ENCODE assay signal across 26 cellular contexts in the genomic region with DNA sequence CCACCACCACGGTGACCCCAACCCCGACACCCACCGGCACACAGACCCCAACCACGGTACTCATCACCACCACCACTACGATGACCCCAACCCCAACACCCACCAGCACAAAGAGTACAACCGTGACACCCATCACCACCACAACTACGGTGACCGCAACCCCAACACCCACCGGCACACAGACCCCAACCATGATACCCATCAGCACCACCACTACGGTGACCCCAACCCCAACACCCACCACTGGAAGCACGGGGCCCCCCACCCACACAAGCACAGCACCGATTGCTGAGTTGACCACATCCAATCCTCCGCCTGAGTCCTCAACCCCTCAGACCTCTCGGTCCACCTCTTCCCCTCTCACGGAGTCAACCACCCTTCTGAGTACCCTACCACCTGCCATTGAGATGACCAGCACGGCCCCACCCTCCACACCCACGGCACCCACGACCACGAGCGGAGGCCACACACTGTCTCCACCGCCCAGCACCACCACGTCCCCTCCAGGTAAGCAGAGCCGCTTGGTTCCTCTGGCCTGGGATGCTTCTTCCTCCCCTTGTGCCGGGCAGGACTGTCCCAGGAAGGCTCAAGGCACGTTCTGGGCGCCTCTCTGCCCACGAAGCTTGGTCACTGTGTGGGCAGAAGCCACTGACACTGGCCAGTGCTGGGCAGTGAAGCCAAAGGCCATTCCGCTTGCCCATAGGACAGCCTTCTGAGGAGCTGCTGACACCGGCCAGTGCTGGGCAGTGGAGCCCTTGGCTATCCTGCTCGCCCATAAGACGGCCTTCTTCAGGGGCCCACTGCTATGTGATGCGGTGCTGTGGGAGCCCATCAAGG. TPM values are rescaled to one million over a fixed set of nuclear protein-coding genes. Genes with fewer than 3 reads are reported as not detected.
"Had no signal": no experiment of that assay in that cellular context is flagged by ENCODE, and none has a peak within 500 bp of the region (broad histone marks: within the 10 kb centered on the region; RNA-seq: fewer than 3 reads in every experiment).

No MANE protein-coding gene starts in this region.

- H3K4me1 ChIP-seq: colonic mucosa, heart left ventricle, left lung, parathyroid adenoma, psoas muscle, spleen had no signal

- H3K27me3 ChIP-seq: colonic mucosa, heart left ventricle, spleen had no signal

- H3K4me3 ChIP-seq: colonic mucosa, heart left ventricle, left lung, psoas muscle, spleen had no signal

- DNase-seq: cerebellar nuclear complex; colonic mucosa; dermis blood vessel endothelial cell; endodermal cell; hippocampal formation; kidney glomerular epithelial cell; mammary epithelial cell; retina; stimulated activated CD4-positive, alpha-beta T cell treated with anti-CD3 and anti-CD28 coated beads, Interleukin-15, amount 100 ng/mL, for 24 hours; stimulated activated CD4-positive, alpha-beta T cell treated with anti-CD3 and anti-CD28 coated beads, Interleukin-1b, Interleukin-23, amount 100 ng/mL, for 48 hours; stimulated activated CD4-positive, alpha-beta T cell treated with anti-CD3 and anti-CD28 coated beads, Interleukin-4, amount 100 ng/mL, for 24 hours; stimulated activated naive CD4-positive, alpha-beta T cell treated with Interleukin-2 at 50 U/mL for 16 hours had no signal

- H3K27ac ChIP-seq: colonic mucosa, heart left ventricle, left lung, parathyroid adenoma, psoas muscle, spleen had no signal

- ATAC-seq: heart left ventricle, left lung, psoas muscle, sciatic nerve had no signal

- H3K36me3 ChIP-seq: colonic mucosa, heart left ventricle, left lung, spleen had no signal

- H3K9me3 ChIP-seq: colonic mucosa, heart left ventricle, left lung, psoas muscle, spleen had no signal

RNA-seq across cellular contexts. Expression of gene MUC2, which starts 25.1 kb away (rescaled TPM):
- total RNA-seq: dermis blood vessel endothelial cell, endodermal cell, endothelial cell of umbilical vein, fibroblast of lung, frontal cortex, glomerular endothelial cell, left lung, mammary epithelial cell, myocyte, omental fat pad, sciatic nerve, skeletal muscle tissue had no signal

RNA-seq across cellular contexts. Expression of gene MUC5AC, which starts 58.0 kb away (rescaled TPM):
- total RNA-seq: cardiac septum, dermis blood vessel endothelial cell, endodermal cell, endothelial cell of umbilical vein, fibroblast of lung, frontal cortex, glomerular endothelial cell, heart left ventricle, mammary epithelial cell, myocyte, omental fat pad, spleen had no signal
